9 cellular contexts compared by ENCODE assay signal in genomic region chr19:1592755-1593628, GRCh38. TPM values are rescaled to one million over a fixed set of nuclear protein-coding genes. Genes with fewer than 3 reads are reported as not detected.
DNase-seq lines count a peak whose midpoint lies in the region; ATAC-seq, FAIRE-seq and TF ChIP-seq lines count a peak whose summit lies in the region.
"Had no signal": no experiment of that assay in that cellular context is flagged by ENCODE, and none has a peak within 500 bp of the region (broad histone marks: within the 10 kb centered on the region; RNA-seq: fewer than 3 reads in every experiment).

Gene MBD3 (minus strand): TSS chr19:1592865. CDS start chr19:1592631, 234 bp downstream.

- peaks cover 17% of the 10 kb centered on the region for H3K4me1 Mint-ChIP-seq in activated CD4-positive, alpha-beta T cell treated with anti-CD3 and anti-CD28 coated beads, Interleukin-2, amount 10 ng/mL, durations not matched to agents 24 days and 14 days

- no peaks in the 10 kb centered on the region for H3K9me3 ChIP-seq in left lung

- H3K27me3 Mint-ChIP-seq in activated CD4-positive, alpha-beta T cell treated with anti-CD3 and anti-CD28 coated beads, Interleukin-2, amount 10 ng/mL, durations not matched to agents 24 days and 14 days, result no peaks in the 10 kb centered on the region

- DNase-seq in Ammon's horn (ENCODE audit: low spot score) (peak; percentile 95), GM19239 (ENCODE audit: insufficient read length, low spot score) (peak; percentile 97), NCI-H524 treated with DMSO at 0.1 percent for 48 hours (lab: John Stamatoyannopoulos, UW) (peak; percentile 68), dedifferentiated amniotic fluid mesenchymal stem cell (ENCODE audit: extremely low spot score) (peak; percentile 89), left lung (peak; percentile 94 to 97)
- DNase-seq in activated CD4-positive, alpha-beta T cell treated with anti-CD3 and anti-CD28 coated beads, Interleukin-2, amount 10 ng/mL, durations not matched to agents 24 days and 14 days, result peak; percentile 97
- peak; percentile 79 for DNase-seq in stimulated activated CD4-positive, alpha-beta T cell treated with anti-CD3 and anti-CD28 coated beads, Interleukin-2, amount 100 ng/mL, for 4 hours (ENCODE audit: low read depth)

- H3K36me3 Mint-ChIP-seq in activated CD4-positive, alpha-beta T cell treated with anti-CD3 and anti-CD28 coated beads, Interleukin-2, amount 10 ng/mL, durations not matched to agents 24 days and 14 days (ENCODE audit: low read depth), result peaks cover 34% of the 10 kb centered on the region

- H3K4me3 ChIP-seq in left lung, result peak within 1 kb of the TSS; percentile 68 to 80

- peak in 1 of 2 donors; percentile 23 for TF ChIP-seq CTCF in left lung (IDR thresholded peaks at IDR 0.05)

- peak; percentile 39 for ATAC-seq in HG03457 (IDR thresholded peaks at IDR 0.05; ENCODE audit: unreplicated experiment)
- ATAC-seq in left lung, result peak; percentile 95

- peaks cover 13 to 32% of the 10 kb centered on the region in 2 donors for H3K4me1 ChIP-seq in left lung

- FAIRE-seq in GM19239 (lab: Jason Lieb, UNC), result peak; percentile 83
- FAIRE-seq: TTC549 had no signal

- H3K27ac Mint-ChIP-seq in activated CD4-positive, alpha-beta T cell treated with anti-CD3 and anti-CD28 coated beads, Interleukin-2, amount 10 ng/mL, durations not matched to agents 24 days and 14 days, result peak within 1 kb of the TSS; percentile 91

- intact Hi-C loops in activated CD4-positive, alpha-beta T cell treated with anti-CD3 and anti-CD28 coated beads, Interleukin-2, amount 10 ng/mL, durations not matched to agents 24 days and 14 days (cut with micrococcal nuclease), result loop anchor here (1.0 to 5.0 kb wide), 4 partner anchors 12 to 219 kb away; partner anchors contain the start of genes ATP8B3, DAZAP1, TCF3 and UQCR11
- intact Hi-C loops in left lung (cut with DNase I), result no loop called here

- no peaks in the 10 kb centered on the region for H3K9me3 Mint-ChIP-seq in activated CD4-positive, alpha-beta T cell treated with anti-CD3 and anti-CD28 coated beads, Interleukin-2, amount 10 ng/mL, durations not matched to agents 24 days and 14 days

- H3K27me3 ChIP-seq in left lung, result no peaks in the 10 kb centered on the region

- H3K4me3 Mint-ChIP-seq in activated CD4-positive, alpha-beta T cell treated with anti-CD3 and anti-CD28 coated beads, Interleukin-2, amount 10 ng/mL, durations not matched to agents 24 days and 14 days, result peak within 1 kb of the TSS; percentile 95

- H3K27ac ChIP-seq in left lung, result peak within 1 kb of the TSS; percentile 90 to 95

- peaks cover 0 to 25% of the 10 kb centered on the region in 2 donors for H3K36me3 ChIP-seq in left lung

RNA-seq across cellular contexts. Expression of gene MBD3, which starts in this region (rescaled TPM):
- 132 and 140 TPM in 2 replicates for total RNA-seq in activated CD4-positive, alpha-beta T cell treated with anti-CD3 and anti-CD28 coated beads, Interleukin-2, amount 10 ng/mL, durations not matched to agents 24 days and 14 days
- total RNA-seq in left lung, result 10 to 100 TPM; 64.7 to 91.9 TPM

Comparison
In these comparisons a context has a peak if more than half of its experiments do, and no peak if none do; other contexts are left out.
1. Peak in every context shown above with its lines: DNase-seq, ATAC-seq, H3K4me3 ChIP-seq and H3K27ac ChIP-seq.